8 cellular contexts compared by ENCODE assay signal in genomic region chr9:79699479-79699878, GRCh38.
"Had no signal": no experiment of that assay in that cellular context is flagged by ENCODE, and none has a peak within 500 bp of the region (broad histone marks: within the 10 kb centered on the region; RNA-seq: fewer than 3 reads in every experiment).

No MANE protein-coding gene starts in this region.

- DNase-seq: GM23248, GOT3, H9, HCEC 1CT, IMR-90, KG1 had no signal

- FAIRE-seq: HTR-8/SVneo, K562 had no signal

- H3K27ac ChIP-seq: GM23248 had no signal

- H3K27ac Mint-ChIP-seq: H9 had no signal

- H3K4me3 Mint-ChIP-seq: H9 had no signal

- ATAC-seq: K562 had no signal

- H3K9me3 Mint-ChIP-seq: H9 had no signal

- H3K4me3 ChIP-seq: GM23248, K562 had no signal
